14 cellular contexts compared by ENCODE assay signal in genomic region chr22:31326877-31327276, GRCh38. TPM values are rescaled to one million over a fixed set of nuclear protein-coding genes. Genes with fewer than 3 reads are reported as not detected.
DNase-seq lines count a peak whose midpoint lies in the region; TF ChIP-seq lines count a peak whose summit lies in the region.
"Had no signal": no experiment of that assay in that cellular context is flagged by ENCODE, and none has a peak within 500 bp of the region (broad histone marks: within the 10 kb centered on the region; RNA-seq: fewer than 3 reads in every experiment).

No MANE protein-coding gene starts in this region.

- H3K27me3 ChIP-seq in H7 (ENCODE audit: control insufficient read depth, insufficient read depth, low read length) = no peaks in the 10 kb centered on the region

- no peak overlapping the region for H3K4me3 ChIP-seq in H7 (ENCODE audit: insufficient read depth, low read depth, low read length)

- no peak overlapping the region for H3K4me3 Mint-ChIP-seq in activated naive CD4-positive, alpha-beta T cell treated with anti-CD3 and anti-CD28 coated beads, Interleukin-2, amount 50 U/mL, for 24 hours
- H3K4me3 Mint-ChIP-seq in endothelial cell (ENCODE audit: unreplicated experiment) (no peak overlapping the region), glutamatergic neuron (ENCODE audit: unreplicated experiment) (no peak overlapping the region)
- H3K4me3 Mint-ChIP-seq: B cell; CD14-positive monocyte; CD8-positive, alpha-beta T cell had no signal

- H3K9me3 Mint-ChIP-seq in activated naive CD4-positive, alpha-beta T cell treated with anti-CD3 and anti-CD28 coated beads, Interleukin-2, amount 50 U/mL, for 24 hours = no peaks in the 10 kb centered on the region
- H3K9me3 Mint-ChIP-seq in endothelial cell (ENCODE audit: unreplicated experiment) = no peaks in the 10 kb centered on the region
- H3K9me3 Mint-ChIP-seq in glutamatergic neuron (ENCODE audit: unreplicated experiment) = peaks cover 2% of the 10 kb centered on the region
- H3K9me3 Mint-ChIP-seq: CD14-positive monocyte; CD8-positive, alpha-beta T cell had no signal

- H3K36me3 ChIP-seq in H7 (replicated peaks; ENCODE audit: control insufficient read depth, insufficient read depth, low read length) = peaks cover 24% of the 10 kb centered on the region

- DNase-seq in activated naive CD4-positive, alpha-beta T cell treated with anti-CD3 and anti-CD28 coated beads, Interleukin-2, amount 50 U/mL, for 16 hours = no peak
- DNase-seq in H7 = peak; percentile 14
- DNase-seq in islet precursor cell = peak; percentile 43
- DNase-seq in endothelial cell (ENCODE audit: low spot score) = no peak
- no peak for DNase-seq in activated CD8-positive, alpha-beta memory T cell treated with anti-CD3 and anti-CD28 coated beads, Interleukin-2, amount 50 U/mL, for 4 hours
- no peak for DNase-seq in glutamatergic neuron
- DNase-seq: CD8-positive, alpha-beta T cell; COR-L47; DND-41; GDM1; HCEC 1CT had no signal

- peaks cover 13% of the 10 kb centered on the region for H3K36me3 Mint-ChIP-seq in activated naive CD4-positive, alpha-beta T cell treated with anti-CD3 and anti-CD28 coated beads, Interleukin-2, amount 50 U/mL, for 24 hours
- H3K36me3 Mint-ChIP-seq in endothelial cell (ENCODE audit: low read depth, unreplicated experiment) (peaks cover 35% of the 10 kb centered on the region), glutamatergic neuron (ENCODE audit: unreplicated experiment) (no peaks in the 10 kb centered on the region)

- peak overlapping the region; percentile 79 for H3K27ac Mint-ChIP-seq in activated naive CD4-positive, alpha-beta T cell treated with anti-CD3 and anti-CD28 coated beads, Interleukin-2, amount 50 U/mL, for 24 hours
- H3K27ac Mint-ChIP-seq in endothelial cell (ENCODE audit: unreplicated experiment) = no peak overlapping the region
- no peak overlapping the region for H3K27ac Mint-ChIP-seq in glutamatergic neuron (ENCODE audit: unreplicated experiment)
- H3K27ac Mint-ChIP-seq: B cell; CD8-positive, alpha-beta T cell had no signal

- H3K27me3 Mint-ChIP-seq in activated naive CD4-positive, alpha-beta T cell treated with anti-CD3 and anti-CD28 coated beads, Interleukin-2, amount 50 U/mL, for 24 hours = no peaks in the 10 kb centered on the region
- peaks cover 2% of the 10 kb centered on the region for H3K27me3 Mint-ChIP-seq in endothelial cell (ENCODE audit: unreplicated experiment)
- H3K27me3 Mint-ChIP-seq in glutamatergic neuron (ENCODE audit: unreplicated experiment) = no peaks in the 10 kb centered on the region
- H3K27me3 Mint-ChIP-seq: B cell had no signal

- H3K4me1 Mint-ChIP-seq in activated naive CD4-positive, alpha-beta T cell treated with anti-CD3 and anti-CD28 coated beads, Interleukin-2, amount 50 U/mL, for 24 hours = peaks cover 29% of the 10 kb centered on the region
- H3K4me1 Mint-ChIP-seq in endothelial cell (ENCODE audit: unreplicated experiment) (no peaks in the 10 kb centered on the region), glutamatergic neuron (ENCODE audit: low read depth, unreplicated experiment) (no peaks in the 10 kb centered on the region)
- H3K4me1 Mint-ChIP-seq: CD14-positive monocyte had no signal

- no peak for TF ChIP-seq CTCF in endothelial cell (IDR thresholded peaks at IDR 0.05; ENCODE audit: unreplicated experiment)
- no peak for TF ChIP-seq CTCF in glutamatergic neuron (IDR thresholded peaks at IDR 0.05; ENCODE audit: partially characterized antibody, unreplicated experiment)

RNA-seq across cellular contexts. Expression of gene PATZ1, which starts 19.3 kb away (rescaled TPM):
- total RNA-seq in H7 (2014; rRNA removed; shearing (Covaris generic)) = 43.0 and 44.2 TPM in 2 replicates
- total RNA-seq in endothelial cell (ENCODE audit: unreplicated experiment) = 54.0 TPM
- total RNA-seq in glutamatergic neuron (ENCODE audit: unreplicated experiment) = 98.9 TPM

RNA-seq across cellular contexts. Expression of gene PIK3IP1, which starts 34.6 kb away (rescaled TPM):
- 0.76 and 3.9 TPM in 2 replicates for total RNA-seq in H7 (2014; rRNA removed; shearing (Covaris generic))
- total RNA-seq in endothelial cell (ENCODE audit: unreplicated experiment) (13.4 TPM), glutamatergic neuron (ENCODE audit: unreplicated experiment) (38.8 TPM)

Comparison
In these comparisons a context has a peak if more than half of its experiments do, and no peak if none do; other contexts are left out.
1. DNase-seq: peak in H7 (single experiment) and islet precursor cell (single experiment); none in activated naive CD4-positive, alpha-beta T cell treated with anti-CD3 and anti-CD28 coated beads, Interleukin-2, amount 50 U/mL, for 16 hours (single experiment), endothelial cell (single experiment), activated CD8-positive, alpha-beta memory T cell treated with anti-CD3 and anti-CD28 coated beads, Interleukin-2, amount 50 U/mL, for 4 hours (single experiment) and glutamatergic neuron (single experiment).